In genomic region chr11:126086248-126086647, GRCh38 we compare ENCODE assay signal across 28 cellular contexts.
"Had no signal": no experiment of that assay in that cellular context is flagged by ENCODE, and none has a peak within 500 bp of the region (broad histone marks: within the 10 kb centered on the region; RNA-seq: fewer than 3 reads in every experiment).

No MANE protein-coding gene starts in this region.

- ATAC-seq: heart right ventricle; left colon; left lung; mucosa of descending colon; naive thymus-derived CD4-positive, alpha-beta T cell; natural killer cell treated with Interleukin-12 subunit alpha and Interleukin-12 subunit beta and Interleukin-15 and Interleukin-18, amount 100 ng/mL, for 72 hours; pancreas; right cardiac atrium; sciatic nerve; stimulated activated naive B cell treated with anti-CD40 and anti-IgM and Interleukin-4, amounts not matched to agents 10 μg/mL and 1 μg/mL and 100 μg/mL, for 72 hours; stimulated activated naive CD8-positive, alpha-beta T cell treated with anti-CD3 and anti-CD28 coated beads, Interleukin-15, Interleukin-2, amounts not matched to agents 100 U/mL and 50 U/mL, for 24 hours; upper lobe of right lung had no signal

- H3K27me3 Mint-ChIP-seq: naive thymus-derived CD4-positive, alpha-beta T cell had no signal

- H3K36me3 Mint-ChIP-seq: memory B cell; naive thymus-derived CD4-positive, alpha-beta T cell; natural killer cell treated with Interleukin-12 subunit alpha and Interleukin-12 subunit beta and Interleukin-15 and Interleukin-18, amount 100 ng/mL, for 72 hours; stimulated activated naive B cell treated with anti-CD40 and anti-IgM and Interleukin-4, amounts not matched to agents 10 μg/mL and 1 μg/mL and 100 μg/mL, for 72 hours had no signal

- H3K4me3 Mint-ChIP-seq: memory B cell; naive thymus-derived CD4-positive, alpha-beta T cell; natural killer cell treated with Interleukin-12 subunit alpha and Interleukin-12 subunit beta and Interleukin-15 and Interleukin-18, amount 100 ng/mL, for 72 hours; stimulated activated naive B cell treated with anti-CD40 and anti-IgM and Interleukin-4, amounts not matched to agents 10 μg/mL and 1 μg/mL and 100 μg/mL, for 72 hours had no signal

- DNase-seq: heart right ventricle; hippocampal formation; left colon; left lung; midbrain; mucosa of descending colon; naive thymus-derived CD4-positive, alpha-beta T cell; nucleus accumbens; pancreas; retina; right cardiac atrium; stimulated activated CD4-positive, alpha-beta T cell treated with anti-CD3 and anti-CD28 coated beads, Interleukin-12 subunit alpha, Interleukin-12 subunit beta, amount 100 ng/mL, for 4 hours; stimulated activated CD4-positive, alpha-beta T cell treated with anti-CD3 and anti-CD28 coated beads, Interleukin-15, amount 100 ng/mL, for 24 hours; stimulated activated CD4-positive, alpha-beta T cell treated with anti-CD3 and anti-CD28 coated beads, Interleukin-2, amount 100 ng/mL, for 24 hours; stimulated activated CD4-positive, alpha-beta T cell treated with anti-CD3 and anti-CD28 coated beads, Interleukin-4, amount 100 ng/mL, for 1 hour; stimulated activated naive B cell treated with anti-CD40 and anti-IgM and Interleukin-4, amounts not matched to agents 10 μg/mL and 1 μg/mL and 100 μg/mL, for 72 hours; stimulated activated naive CD8-positive, alpha-beta T cell treated with anti-CD3 and anti-CD28 coated beads, Interleukin-15, Interleukin-2, amounts not matched to agents 100 U/mL and 50 U/mL, for 24 hours; stomach; testis; thyroid gland; transverse colon; upper lobe of right lung had no signal

- H3K4me1 Mint-ChIP-seq: memory B cell; stimulated activated naive B cell treated with anti-CD40 and anti-IgM and Interleukin-4, amounts not matched to agents 10 μg/mL and 1 μg/mL and 100 μg/mL, for 72 hours had no signal

- H3K9me3 ChIP-seq: heart right ventricle, left lung, mucosa of descending colon, pancreas, prostate gland, stomach, testis, thyroid gland, transverse colon, upper lobe of right lung had no signal

- H3K36me3 ChIP-seq: heart right ventricle, left lung, pancreas, prostate gland, stomach, thyroid gland, transverse colon, upper lobe of right lung had no signal

- H3K27ac Mint-ChIP-seq: memory B cell; natural killer cell treated with Interleukin-12 subunit alpha and Interleukin-12 subunit beta and Interleukin-15 and Interleukin-18, amount 100 ng/mL, for 72 hours; stimulated activated naive B cell treated with anti-CD40 and anti-IgM and Interleukin-4, amounts not matched to agents 10 μg/mL and 1 μg/mL and 100 μg/mL, for 72 hours had no signal

- H3K27ac ChIP-seq: heart right ventricle, left lung, pancreas, prostate gland, skin epidermis, stomach, testis, thyroid gland, transverse colon, upper lobe of right lung had no signal

- H3K4me3 ChIP-seq: heart right ventricle, left lung, lung, mucosa of descending colon, pancreas, prostate gland, skin epidermis, stomach, testis, thyroid gland, transverse colon, upper lobe of right lung had no signal

- H3K9me3 Mint-ChIP-seq: memory B cell; naive thymus-derived CD4-positive, alpha-beta T cell; natural killer cell treated with Interleukin-12 subunit alpha and Interleukin-12 subunit beta and Interleukin-15 and Interleukin-18, amount 100 ng/mL, for 72 hours; stimulated activated naive B cell treated with anti-CD40 and anti-IgM and Interleukin-4, amounts not matched to agents 10 μg/mL and 1 μg/mL and 100 μg/mL, for 72 hours had no signal

- H3K4me1 ChIP-seq: heart right ventricle, left lung, pancreas, prostate gland, testis, transverse colon, upper lobe of right lung had no signal

- H3K27me3 ChIP-seq: left lung, pancreas, testis, thyroid gland, transverse colon, upper lobe of right lung had no signal
